Comparison of ENCODE assay signal across 13 cellular contexts in the genomic region with DNA sequence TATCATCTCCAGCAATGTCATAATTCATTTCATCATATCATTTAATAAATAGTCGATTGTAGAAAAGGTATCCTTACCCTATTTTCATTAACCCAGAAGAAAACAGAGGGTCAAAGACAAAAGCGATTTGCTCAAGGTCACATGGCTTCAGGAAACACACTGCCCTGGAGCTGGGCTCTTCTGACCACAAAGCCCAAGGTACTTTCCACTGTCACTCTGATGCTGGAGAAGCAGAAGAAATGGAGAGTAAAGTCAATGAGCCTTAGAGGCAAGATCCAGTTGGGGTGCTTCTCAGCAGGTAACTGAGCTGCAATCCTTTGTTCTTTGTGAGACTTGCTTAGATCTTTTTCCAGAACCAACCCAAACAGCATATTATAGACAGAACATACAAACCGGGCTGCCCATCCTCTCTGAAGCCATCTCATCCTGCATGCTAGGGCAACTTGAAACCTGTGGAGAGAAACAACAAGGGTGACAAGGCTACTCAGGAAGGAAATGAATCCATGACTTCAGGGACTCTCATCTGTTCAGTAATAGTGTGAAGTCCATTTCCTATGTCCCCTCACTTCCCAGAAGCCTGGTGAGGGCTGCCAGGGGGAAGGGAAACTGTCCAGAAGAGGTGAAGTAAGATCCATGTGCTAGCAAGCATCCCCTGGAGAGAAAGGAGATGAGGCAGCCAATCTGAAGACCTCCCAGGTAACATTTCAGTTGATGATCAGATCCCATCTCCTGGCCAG.
DNase-seq lines count a peak whose midpoint lies in the region; ATAC-seq and TF ChIP-seq lines count a peak whose summit lies in the region.
"Had no signal": no experiment of that assay in that cellular context is flagged by ENCODE, and none has a peak within 500 bp of the region (broad histone marks: within the 10 kb centered on the region; RNA-seq: fewer than 3 reads in every experiment).

No MANE protein-coding gene starts in this region.

- no peak overlapping the region for H3K4me3 Mint-ChIP-seq in chondrocyte (ENCODE audit: unreplicated experiment)
- H3K4me3 Mint-ChIP-seq in CD8-positive, alpha-beta memory T cell, result no peak overlapping the region
- H3K4me3 Mint-ChIP-seq: activated CD4-positive, alpha-beta memory T cell treated with anti-CD3 and anti-CD28 coated beads, Interleukin-2, amount 10 ng/mL, durations not matched to agents 7 days and 5 days; activated naive CD8-positive, alpha-beta T cell; dendritic cell treated with granulocyte-macrophage colony-stimulating factor and Interleukin-4, amounts not matched to agents 40 ng/mL and 50 ng/mL, for 4 days had no signal

- peaks cover 7% of the 10 kb centered on the region for H3K9me3 Mint-ChIP-seq in chondrocyte (ENCODE audit: low read depth)
- H3K9me3 Mint-ChIP-seq in CD8-positive, alpha-beta memory T cell, result peaks cover 0 to 6% (median 2%) of the 10 kb centered on the region in 5 donors
- H3K9me3 Mint-ChIP-seq: activated CD4-positive, alpha-beta memory T cell treated with anti-CD3 and anti-CD28 coated beads, Interleukin-2, amount 10 ng/mL, durations not matched to agents 7 days and 5 days; dendritic cell treated with granulocyte-macrophage colony-stimulating factor and Interleukin-4, amounts not matched to agents 40 ng/mL and 50 ng/mL, for 4 days had no signal

- H3K4me1 Mint-ChIP-seq in chondrocyte (ENCODE audit: low read depth), result peaks cover 37% of the 10 kb centered on the region
- H3K4me1 Mint-ChIP-seq in CD8-positive, alpha-beta memory T cell, result no peaks in the 10 kb centered on the region

- H3K27me3 ChIP-seq in ACC112 (ENCODE audit: insufficient read depth, low read length), result no peaks in the 10 kb centered on the region
- H3K27me3 ChIP-seq in parathyroid adenoma (ENCODE audit: control insufficient read depth, insufficient read depth, low read length), result no peaks in the 10 kb centered on the region
- no peaks in the 10 kb centered on the region for H3K27me3 ChIP-seq in CD8-positive, alpha-beta memory T cell (ENCODE audit: insufficient read depth, low read length, poor library complexity, severe bottlenecking)
- H3K27me3 ChIP-seq: pancreas had no signal

- peak; percentile 51 for ATAC-seq in HG03378 (IDR thresholded peaks at IDR 0.05; ENCODE audit: unreplicated experiment)

- H3K4me1 ChIP-seq in ACC112 (ENCODE audit: control insufficient read depth, insufficient read depth, low read length, unreplicated experiment) (peaks cover 26% of the 10 kb centered on the region), parathyroid adenoma (peaks cover 3% of the 10 kb centered on the region)
- H3K4me1 ChIP-seq in CD8-positive, alpha-beta memory T cell (ENCODE audit: insufficient read depth, low read length), result no peaks in the 10 kb centered on the region
- H3K4me1 ChIP-seq: pancreas had no signal

- peak overlapping the region; percentile 93 for H3K27ac Mint-ChIP-seq in chondrocyte (ENCODE audit: unreplicated experiment)
- H3K27ac Mint-ChIP-seq in CD8-positive, alpha-beta memory T cell, result no peak overlapping the region
- H3K27ac Mint-ChIP-seq: activated CD4-positive, alpha-beta memory T cell treated with anti-CD3 and anti-CD28 coated beads, Interleukin-2, amount 10 ng/mL, durations not matched to agents 7 days and 5 days; activated naive CD8-positive, alpha-beta T cell; dendritic cell treated with granulocyte-macrophage colony-stimulating factor and Interleukin-4, amounts not matched to agents 40 ng/mL and 50 ng/mL, for 4 days had no signal

- no peaks in the 10 kb centered on the region for H3K36me3 Mint-ChIP-seq in chondrocyte (ENCODE audit: low read depth)
- peaks cover 0 to 1% (median 0%) of the 10 kb centered on the region in 3 donors for H3K36me3 Mint-ChIP-seq in CD8-positive, alpha-beta memory T cell
- H3K36me3 Mint-ChIP-seq: activated naive CD8-positive, alpha-beta T cell had no signal

- TF ChIP-seq CTCF in chondrocyte (IDR thresholded peaks at IDR 0.05) (no peak), parathyroid adenoma (IDR thresholded peaks at IDR 0.05) (no peak)

- H3K4me3 ChIP-seq in ACC112 (ENCODE audit: low read depth, low read length) (no peak overlapping the region), parathyroid adenoma (ENCODE audit: low read depth, low read length) (no peak overlapping the region)
- H3K4me3 ChIP-seq in CD8-positive, alpha-beta memory T cell (ENCODE audit: low read length), result no peak overlapping the region
- H3K4me3 ChIP-seq: pancreas had no signal

- CTCF ChIA-PET in CD8-positive, alpha-beta memory T cell (lab: Charles Lee), result no interaction called here

- H3K27ac ChIP-seq in ACC112 (ENCODE audit: low read depth, low read length), result peak overlapping the region; percentile 93
- no peak overlapping the region for H3K27ac ChIP-seq in parathyroid adenoma
- H3K27ac ChIP-seq in CD8-positive, alpha-beta memory T cell (ENCODE audit: low read depth, low read length), result no peak overlapping the region
- H3K27ac ChIP-seq: pancreas had no signal

- H3K4me2 ChIP-seq in parathyroid adenoma (ENCODE audit: low read length), result no peak overlapping the region

- no peaks in the 10 kb centered on the region for H3K9me3 ChIP-seq in parathyroid adenoma (ENCODE audit: control insufficient read depth, low read length)
- H3K9me3 ChIP-seq in CD8-positive, alpha-beta memory T cell (ENCODE audit: low read length), result no peaks in the 10 kb centered on the region
- H3K9me3 ChIP-seq: pancreas had no signal

- H3K27me3 Mint-ChIP-seq in chondrocyte (ENCODE audit: low read depth), result no peaks in the 10 kb centered on the region
- H3K27me3 Mint-ChIP-seq in CD8-positive, alpha-beta memory T cell, result peaks cover 8 to 47% of the 10 kb centered on the region in 2 donors

- H3K36me3 ChIP-seq in ACC112 (ENCODE audit: insufficient read depth, low read length), result peaks cover 5% of the 10 kb centered on the region; the same call in 1 of the 2 replicates
- H3K36me3 ChIP-seq in parathyroid adenoma (ENCODE audit: control insufficient read depth, insufficient read depth, low read length), result no peaks in the 10 kb centered on the region
- H3K36me3 ChIP-seq in CD8-positive, alpha-beta memory T cell (ENCODE audit: insufficient read depth, low read length), result no peaks in the 10 kb centered on the region
- H3K36me3 ChIP-seq: pancreas had no signal

- POLR2A ChIA-PET in CD8-positive, alpha-beta memory T cell (lab: Charles Lee), result no interaction called here

- H3K79me2 ChIP-seq in ACC112 (ENCODE audit: control insufficient read depth, insufficient read depth, low read length, unreplicated experiment) (no peaks in the 10 kb centered on the region), parathyroid adenoma (no peaks in the 10 kb centered on the region)

- DNase-seq in chondrocyte (ENCODE audit: low spot score) (no peak), NCI-H1048 (lab: John Stamatoyannopoulos, UW) (no peak), NCI-H1694 (lab: John Stamatoyannopoulos, UW) (no peak)
- DNase-seq in CD8-positive, alpha-beta memory T cell, result no peak
- no peak for DNase-seq in stimulated activated CD4-positive, alpha-beta T cell treated with anti-CD3 and anti-CD28 coated beads, Interleukin-4, amount 100 ng/mL, for 4 hours
- DNase-seq: activated CD4-positive, alpha-beta memory T cell treated with anti-CD3 and anti-CD28 coated beads, Interleukin-2, amount 10 ng/mL, durations not matched to agents 7 days and 5 days; NK-92 treated with Interleukin-12 subunit alpha and Interleukin-12 subunit beta, amount 100 ng/mL, for 24 hours; pancreas had no signal

- H2AFZ ChIP-seq in ACC112 (ENCODE audit: low read length, unreplicated experiment) (peak overlapping the region; percentile 28), parathyroid adenoma (peak overlapping the region; percentile 25)

- H3K9ac ChIP-seq in parathyroid adenoma, result no peak overlapping the region
